ENCODE assay signal across 8 cellular contexts in genomic region chr7:64795176-64795575, GRCh38. TPM values are rescaled to one million over a fixed set of nuclear protein-coding genes. Genes with fewer than 3 reads are reported as not detected.
DNase-seq lines count a peak whose midpoint lies in the region; ATAC-seq and TF ChIP-seq lines count a peak whose summit lies in the region.

No MANE protein-coding gene starts in this region.

- DNase-seq in AG10803 (ENCODE audit: low read depth) (no peak), naive B cell (no peak), UCSD-AML1 (lab: John Stamatoyannopoulos, UW; ENCODE audit: unreplicated experiment) (no peak), GM19240 (ENCODE audit: insufficient read length, low spot score) (no peak), NCI-H1105 (lab: John Stamatoyannopoulos, UW) (no peak)
- DNase-seq in central memory CD8-positive, alpha-beta T cell (ENCODE audit: low spot score in 2 of 2) = no peak

- H3K4me3 ChIP-seq in AG10803 (ENCODE audit: low read length) = peak overlapping the region; percentile 92

- H3K27ac Mint-ChIP-seq in IgD-negative memory B cell (peak overlapping the region in 2 of 3 donors; percentile 97 to 98), naive B cell (peak overlapping the region in 4 of 6 donors; percentile 73 to 98 (median 92))
- peak overlapping the region; percentile 98 for H3K27ac Mint-ChIP-seq in central memory CD8-positive, alpha-beta T cell (ENCODE audit: low read depth)

- TF ChIP-seq CTCF in AG10803 (conservative IDR thresholded peaks at IDR 0.05; ENCODE audit: low read length) = no peak

- peak overlapping the region; percentile 99 to 100 (median 99) for H3K4me3 Mint-ChIP-seq in IgD-negative memory B cell
- H3K4me3 Mint-ChIP-seq in central memory CD8-positive, alpha-beta T cell = peak overlapping the region; percentile 98
- peak overlapping the region; percentile 97 to 99 (median 99) for H3K4me3 Mint-ChIP-seq in naive B cell

- no peaks in the 10 kb centered on the region for H3K27me3 Mint-ChIP-seq in IgD-negative memory B cell
- no peaks in the 10 kb centered on the region for H3K27me3 Mint-ChIP-seq in central memory CD8-positive, alpha-beta T cell
- no peaks in the 10 kb centered on the region for H3K27me3 Mint-ChIP-seq in naive B cell

- H3K4me1 Mint-ChIP-seq in IgD-negative memory B cell = peaks cover 21 to 27% (median 23%) of the 10 kb centered on the region in 3 donors
- H3K4me1 Mint-ChIP-seq in central memory CD8-positive, alpha-beta T cell = peaks cover 19% of the 10 kb centered on the region
- peaks cover 17 to 49% (median 22%) of the 10 kb centered on the region in 3 donors for H3K4me1 Mint-ChIP-seq in naive B cell

- H3K36me3 Mint-ChIP-seq in IgD-negative memory B cell (peaks cover 4% of the 10 kb centered on the region), naive B cell (peaks cover 2 to 5% of the 10 kb centered on the region in 2 donors)
- H3K36me3 Mint-ChIP-seq in central memory CD8-positive, alpha-beta T cell (ENCODE audit: insufficient read depth) = peaks cover 26% of the 10 kb centered on the region

- ATAC-seq in central memory CD8-positive, alpha-beta T cell (replicated peaks; ENCODE audit: extremely low read depth, poor library complexity, severe bottlenecking) = no peak
- no peak for ATAC-seq in naive B cell (ENCODE audit: low read depth in 2 of 2)
- no peak for ATAC-seq in HG02678 (IDR thresholded peaks at IDR 0.05; ENCODE audit: unreplicated experiment)

- H3K9me3 Mint-ChIP-seq in IgD-negative memory B cell = no peaks in the 10 kb centered on the region
- H3K9me3 Mint-ChIP-seq in central memory CD8-positive, alpha-beta T cell = no peaks in the 10 kb centered on the region
- H3K9me3 Mint-ChIP-seq in naive B cell = no peaks in the 10 kb centered on the region

RNA-seq across cellular contexts. Expression of gene ZNF138, which starts 0.9 kb away (rescaled TPM):
- polyA plus RNA-seq in IgD-negative memory B cell = 16.0 TPM
- polyA plus RNA-seq in naive B cell (ENCODE audit: low read depth in 6 of 6) = 10 to 100 TPM; 12.9 to 24.5 (median 21.6) TPM
